Comparison of ENCODE assay signal across 19 cellular contexts in genomic region chr11:111761056-111761455, GRCh38.
"Had no signal": no experiment of that assay in that cellular context is flagged by ENCODE, and none has a peak within 500 bp of the region (broad histone marks: within the 10 kb centered on the region; RNA-seq: fewer than 3 reads in every experiment).

No MANE protein-coding gene starts in this region.

- H3K4me3 ChIP-seq: gastroesophageal sphincter, neural progenitor cell, ovary, thyroid gland had no signal

- H3K27ac ChIP-seq: gastroesophageal sphincter, neural progenitor cell, ovary, thyroid gland had no signal

- H3K36me3 ChIP-seq: ovary had no signal

- H3K27me3 ChIP-seq: gastroesophageal sphincter, ovary, thyroid gland had no signal

- H3K9me3 ChIP-seq: gastroesophageal sphincter, ovary, thyroid gland had no signal

- H3K9ac ChIP-seq: neural progenitor cell had no signal

- FAIRE-seq: urothelium cell line had no signal

- ATAC-seq: activated CD8-positive, alpha-beta T cell treated with anti-CD3 and anti-CD28 coated beads for 36 hours; activated naive CD4-positive, alpha-beta T cell treated with anti-CD3 and anti-CD28 coated beads, Interleukin-2, amount 50 U/mL, for 72 hours; gastroesophageal sphincter; left lobe of liver; stimulated activated memory B cell treated with anti-CD40 and anti-IgM and Interleukin-4, amounts not matched to agents 10 μg/mL and 1 μg/mL and 100 μg/mL, for 72 hours; WTC11 had no signal

- DNase-seq: activated CD4-positive, alpha-beta T cell treated with anti-CD3 and anti-CD28 coated beads for 4 hours; activated CD8-positive, alpha-beta T cell treated with anti-CD3 and anti-CD28 coated beads for 36 hours; activated effector memory CD4-positive, alpha-beta T cell treated with anti-CD3 and anti-CD28 coated beads, Interleukin-2, amount 50 U/mL, for 16 hours; activated T-cell treated with anti-CD3 and anti-CD28 coated beads, Interleukin-2, amount 50 U/mL, for 48 hours; dermis blood vessel endothelial cell; islet precursor cell; naive B cell; ovary; stimulated activated CD4-positive, alpha-beta T cell treated with anti-CD3 and anti-CD28 coated beads, Interleukin-12 subunit alpha, Interleukin-12 subunit beta, amount 100 ng/mL, for 4 hours; stimulated activated CD4-positive, alpha-beta T cell treated with anti-CD3 and anti-CD28 coated beads, Interleukin-2, amount 100 ng/mL, for 24 hours; T-helper 2 cell; thyroid gland had no signal
